Comparison of ENCODE assay signal across 8 cellular contexts in the genomic region with DNA sequence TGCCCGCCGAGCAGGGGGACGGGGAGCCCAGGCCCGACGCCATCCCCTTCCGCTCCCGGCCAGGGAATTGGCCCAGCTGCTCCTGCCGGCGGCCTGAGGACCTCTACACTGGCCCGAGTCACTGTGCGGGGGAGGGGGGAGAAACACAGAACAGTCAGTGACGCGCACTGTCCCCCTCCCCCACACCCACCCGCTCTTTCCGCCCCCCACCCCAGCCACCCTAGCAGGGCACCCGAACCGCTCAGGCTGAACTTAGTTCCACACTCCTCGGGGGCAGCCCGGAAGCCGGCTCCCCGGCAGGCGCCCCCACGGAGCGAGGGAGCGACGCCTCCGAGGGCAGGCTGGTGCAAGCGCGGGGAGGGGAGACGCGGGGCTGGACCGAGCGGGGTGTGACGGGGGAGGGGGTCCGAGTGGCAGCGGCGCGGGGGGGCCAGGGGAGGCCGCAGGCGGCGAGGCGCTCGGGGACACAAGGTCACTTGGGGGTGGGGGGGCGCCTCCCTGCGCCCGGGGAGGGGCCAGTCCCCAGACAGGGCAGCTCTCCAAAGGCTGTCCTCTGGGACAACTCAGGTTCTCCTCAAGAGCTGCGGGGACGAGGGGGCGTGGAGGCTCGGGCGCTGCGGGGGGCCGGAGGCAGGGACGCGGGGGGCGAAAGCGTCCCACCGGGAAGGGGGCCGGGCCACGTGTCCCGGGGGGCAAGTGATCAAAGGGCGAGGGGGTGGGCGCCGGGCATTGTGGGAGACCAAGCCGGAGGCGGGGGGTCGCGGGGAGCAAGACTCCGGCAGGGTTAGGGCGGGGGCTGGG. TPM values are rescaled to one million over a fixed set of nuclear protein-coding genes. Genes with fewer than 3 reads are reported as not detected.
DNase-seq lines count a peak whose midpoint lies in the region; ATAC-seq and TF ChIP-seq lines count a peak whose summit lies in the region.

No MANE protein-coding gene starts in this region.

- H3K36me3 ChIP-seq in duodenal mucosa (ENCODE audit: control insufficient read depth in 1 of 2, insufficient read depth in 2 of 2, low read length in 2 of 2) (peaks cover 15 to 18% of the 10 kb centered on the region in 2 donors), lung (ENCODE audit: control insufficient read depth in 2 of 2, insufficient read depth in 2 of 2, low read length in 2 of 2) (peaks cover 8% of the 10 kb centered on the region in 2 donors)

- TF ChIP-seq CTCF in lung (IDR thresholded peaks at IDR 0.05; ENCODE audit: control extremely low read depth, extremely low read depth): no peak

- H3K27me3 ChIP-seq in duodenal mucosa (ENCODE audit: control insufficient read depth in 1 of 2, insufficient read depth in 2 of 2, low read length in 2 of 2): no peaks in the 10 kb centered on the region
- no peaks in the 10 kb centered on the region for H3K27me3 ChIP-seq in lung (ENCODE audit: control insufficient read depth, insufficient read depth)

- 1% methylated on average over 34 to 70 of the region's 70 CpGs for WGBS in lung, 2 donors

- H3K9ac ChIP-seq in duodenal mucosa (ENCODE audit: low read depth in 1 of 2, low read length in 2 of 2): peak overlapping the region; percentile 75 to 81

- DNase-seq in COLO668 (lab: John Stamatoyannopoulos, UW; ENCODE audit: unreplicated experiment) (peak; percentile 29), lung (ENCODE audit: low spot score) (peak; percentile 57), LoVo (ENCODE audit: low spot score) (no peak)
- no peak for DNase-seq in Jurkat, Clone E6-1 (ENCODE audit: low read depth, low spot score)
- peak; percentile 38 to 50 for DNase-seq in activated CD4-positive, alpha-beta T cell treated with anti-CD3 and anti-CD28 coated beads, Interleukin-2, amount 50 U/mL, for 24 hours (ENCODE audit: low read depth in 1 of 2, low spot score in 1 of 2)
- DNase-seq in stimulated activated CD8-positive, alpha-beta memory T cell treated with anti-CD3 and anti-CD28 coated beads, Interleukin-12 subunit alpha, Interleukin-12 subunit beta, amount 100 ng/mL, for 4 hours (ENCODE audit: low read depth): peak; percentile 64

- peak; percentile 19 for ATAC-seq in lung (ENCODE audit: insufficient read depth, low FRiP score)
- no peak for ATAC-seq in HG03565 (IDR thresholded peaks at IDR 0.05; ENCODE audit: unreplicated experiment)

- H3K4me1 ChIP-seq in duodenal mucosa (ENCODE audit: control insufficient read depth in 1 of 2, insufficient read depth in 2 of 2, low read length in 2 of 2) (peaks cover 43 to 46% of the 10 kb centered on the region in 2 donors), lung (ENCODE audit: control insufficient read depth in 2 of 2, insufficient read depth in 2 of 2, low read length in 2 of 2) (peaks cover 9 to 20% of the 10 kb centered on the region in 2 donors)

- peak overlapping the region; percentile 89 for H3K27ac ChIP-seq in duodenal mucosa (ENCODE audit: low read depth, low read length)
- peak overlapping the region; percentile 95 to 96 for H3K27ac ChIP-seq in lung (ENCODE audit: low read depth in 1 of 2, low read length in 1 of 2)

- H3K9me3 ChIP-seq in duodenal mucosa (ENCODE audit: control insufficient read depth in 1 of 2, low read length in 2 of 2): no peaks in the 10 kb centered on the region
- no peaks in the 10 kb centered on the region for H3K9me3 ChIP-seq in lung (ENCODE audit: control insufficient read depth in 2 of 2, insufficient read depth in 1 of 2, low read length in 1 of 2)

- H3K4me3 ChIP-seq in Jurkat, Clone E6-1 (ENCODE audit: low read length): peak overlapping the region; percentile 86
- H3K4me3 ChIP-seq in duodenal mucosa (ENCODE audit: low read depth in 1 of 2, low read length in 2 of 2) (peak overlapping the region; percentile 85 to 86), lung (peak overlapping the region; percentile 75)

RNA-seq across cellular contexts. Expression of gene CHD4, which starts 0.6 kb away (rescaled TPM):
- polyA plus RNA-seq in Jurkat, Clone E6-1 (2012; ENCODE audit: insufficient read depth, insufficient read length): 113 TPM
- total RNA-seq in lung: 100 to 1,000 TPM; 198 TPM
- 100 to 1,000 TPM in 1 of 2 donors, 10 to 100 TPM in 1; 82.0 to 182 TPM for polyA plus RNA-seq in lung

RNA-seq across cellular contexts. Expression of gene LPAR5, which starts 29.2 kb away (rescaled TPM):
- polyA plus RNA-seq in Jurkat, Clone E6-1 (2012; ENCODE audit: insufficient read depth, insufficient read length): 10.9 TPM
- total RNA-seq in lung: 1 to 10 TPM; 1.9 to 2.8 TPM
- 1 to 10 TPM in 1 of 2 donors, under 1 TPM in 1; 0.51 to 1.2 TPM for polyA plus RNA-seq in lung

RNA-seq across cellular contexts. Expression of gene NOP2, which starts 38.4 kb away (rescaled TPM):
- 91.1 TPM for polyA plus RNA-seq in Jurkat, Clone E6-1 (2012; ENCODE audit: insufficient read depth, insufficient read length)
- total RNA-seq in lung: 10 to 100 TPM in 1 of 2 donors, 1 to 10 TPM in 1; 7.9 to 36.0 TPM
- polyA plus RNA-seq in lung: 10 to 100 TPM; 30.7 to 37.6 TPM

RNA-seq across cellular contexts. Expression of gene ACRBP, which starts 40.7 kb away (rescaled TPM):
- 6.0 TPM for polyA plus RNA-seq in Jurkat, Clone E6-1 (2012; ENCODE audit: insufficient read depth, insufficient read length)
- total RNA-seq in lung: 1 to 10 TPM; 1.6 to 6.1 TPM
- 1 to 10 TPM in 1 of 2 donors, under 1 TPM in 1; 0.93 to 8.7 TPM for polyA plus RNA-seq in lung

RNA-seq across cellular contexts. Expression of gene IFFO1, which starts 50.7 kb away (rescaled TPM):
- polyA plus RNA-seq in Jurkat, Clone E6-1 (2012; ENCODE audit: insufficient read depth, insufficient read length): 21.3 TPM
- total RNA-seq in lung: 10 to 100 TPM; 10.0 to 25.1 TPM
- polyA plus RNA-seq in lung: 10 to 100 TPM; 24.4 to 26.7 TPM

Comparison
In these comparisons a context has a peak if more than half of its experiments do, and no peak if none do; other contexts are left out.
1. DNase-seq: peak in COLO668 (single experiment), activated CD4-positive, alpha-beta T cell treated with anti-CD3 and anti-CD28 coated beads, Interleukin-2, amount 50 U/mL, for 24 hours (2 of 2), lung (single experiment) and stimulated activated CD8-positive, alpha-beta memory T cell treated with anti-CD3 and anti-CD28 coated beads, Interleukin-12 subunit alpha, Interleukin-12 subunit beta, amount 100 ng/mL, for 4 hours (single experiment); none in Jurkat, Clone E6-1 (single experiment) and LoVo (single experiment).
2. Peak in every context shown above with its lines, with median percentiles within 50 percentile points of each other: H3K4me3 ChIP-seq.